ENCODE assay signal across 10 cellular contexts in genomic region chr5:17398439-17398838, GRCh38.
DNase-seq lines count a peak whose midpoint lies in the region; ATAC-seq and TF ChIP-seq lines count a peak whose summit lies in the region.
"Had no signal": no experiment of that assay in that cellular context is flagged by ENCODE, and none has a peak within 500 bp of the region (broad histone marks: within the 10 kb centered on the region; RNA-seq: fewer than 3 reads in every experiment).

No MANE protein-coding gene starts in this region.

- H3K36me3 ChIP-seq in neural progenitor cell: no peaks in the 10 kb centered on the region

- ATAC-seq in GM18858 (IDR thresholded peaks at IDR 0.05; ENCODE audit: unreplicated experiment): peak; percentile 38
- peak; percentile 59 for ATAC-seq in HG03442 (IDR thresholded peaks at IDR 0.05; ENCODE audit: unreplicated experiment)
- ATAC-seq: sciatic nerve had no signal

- peaks cover 7% of the 10 kb centered on the region for H3K27me3 Mint-ChIP-seq in neural progenitor cell (ENCODE audit: insufficient read depth, low read depth)

- H3K27ac Mint-ChIP-seq in neural progenitor cell: peak overlapping the region; percentile 17

- TF ChIP-seq POLR2A in erythroblast (IDR thresholded peaks at IDR 0.05; ENCODE audit: low read length): no peak

- H3K4me3 ChIP-seq in neural progenitor cell: no peak overlapping the region

- H3K79me2 ChIP-seq in neural progenitor cell (ENCODE audit: low read depth): no peaks in the 10 kb centered on the region

- peaks cover 35% of the 10 kb centered on the region for H3K4me1 ChIP-seq in neural progenitor cell

- H3K27ac ChIP-seq in neural progenitor cell: no peak overlapping the region

- DNase-seq in UCSD-AML1 (lab: John Stamatoyannopoulos, UW; ENCODE audit: unreplicated experiment) (peak; percentile 64), neural progenitor cell (ENCODE audit: low spot score) (no peak), KG1 (lab: John Stamatoyannopoulos, UW) (no peak), erythroblast (lab: John Stamatoyannopoulos, UW) (no peak), DMS53 treated with DMSO at 0.1 percent for 48 hours (lab: John Stamatoyannopoulos, UW; ENCODE audit: unreplicated experiment) (no peak), NCI-H2227 (lab: John Stamatoyannopoulos, UW; ENCODE audit: unreplicated experiment) (no peak)
- DNase-seq: activated gamma-delta T cell treated with Interleukin-2 at 50 U/mL for 16 hours had no signal

- TF ChIP-seq CTCF in neural progenitor cell (IDR thresholded peaks at IDR 0.05): no peak

- peaks cover 2% of the 10 kb centered on the region for H3K36me3 Mint-ChIP-seq in neural progenitor cell

- H3K4me1 Mint-ChIP-seq in neural progenitor cell: peaks cover 29% of the 10 kb centered on the region

- peaks cover 5% of the 10 kb centered on the region for H3K9me3 Mint-ChIP-seq in neural progenitor cell

- H2AFZ ChIP-seq in neural progenitor cell (replicated peaks): no peak overlapping the region

- H3K27me3 ChIP-seq in neural progenitor cell: no peaks in the 10 kb centered on the region

- H3K4me2 ChIP-seq in neural progenitor cell: no peak overlapping the region

- H3F3A ChIP-seq in neural progenitor cell (ENCODE audit: low read depth): peaks cover 44% of the 10 kb centered on the region

- no peaks in the 10 kb centered on the region for H3K9me3 ChIP-seq in neural progenitor cell (ENCODE audit: low read depth)

- no peak overlapping the region for H3K9ac ChIP-seq in neural progenitor cell

- no peaks in the 10 kb centered on the region for H4K20me1 ChIP-seq in neural progenitor cell (ENCODE audit: low read depth)

- no peak overlapping the region for H3K4me3 Mint-ChIP-seq in neural progenitor cell
